ENCODE assay signal across 9 cellular contexts in genomic region chr16:29290631-29291247, GRCh38.
A peak's percentile ranks its signal among the peaks of the same experiment; 100 is the strongest.
DNase-seq lines count a peak whose midpoint lies in the region; ATAC-seq, FAIRE-seq and TF ChIP-seq lines count a peak whose summit lies in the region.
"Had no signal": no experiment of that assay in that cellular context is flagged by ENCODE, and none has a peak within 500 bp of the region (broad histone marks: within the 10 kb centered on the region; RNA-seq: fewer than 3 reads in every experiment).

No MANE protein-coding gene starts in this region.

- H3K4me3 Mint-ChIP-seq in activated B cell treated with CpG ODN at 0.5 μM for 24 hours: peak overlapping the region; percentile 67
- peak overlapping the region; percentile 45 for H3K4me3 Mint-ChIP-seq in central memory CD8-positive, alpha-beta T cell

- peak; percentile 96 for FAIRE-seq in HTR-8/SVneo (lab: Jason Lieb, UNC)

- peak overlapping the region; percentile 63 for H3K27ac ChIP-seq in C4-2B
- H3K27ac ChIP-seq: KMS-11 had no signal

- intact Hi-C loops in activated B cell treated with CpG ODN at 0.5 μM for 24 hours (cut with micrococcal nuclease): no loop called here

- DNase-seq in HTR-8/SVneo (ENCODE audit: insufficient read length, low spot score) (peak; percentile 88), activated B cell treated with CpG ODN at 0.5 μM for 24 hours (peak; percentile 58), kidney glomerular epithelial cell (lab: John Stamatoyannopoulos, UW) (peak; percentile 88), NCI-H82 treated with DMSO at 0.1 percent for 48 hours (lab: John Stamatoyannopoulos, UW; ENCODE audit: unreplicated experiment) (no peak)
- DNase-seq in central memory CD8-positive, alpha-beta T cell (ENCODE audit: low spot score in 2 of 2): peak; percentile 34 to 35
- DNase-seq in stimulated activated CD4-positive, alpha-beta T cell treated with anti-CD3 and anti-CD28 coated beads, Interleukin-1b, Interleukin-23, amount 100 ng/mL, for 24 hours (ENCODE audit: low read depth in 4 of 4, low spot score in 1 of 4): peak; percentile 2 to 41 (median 22)

- POLR2A ChIA-PET in activated B cell treated with CpG ODN at 0.5 μM for 24 hours (lab: Charles Lee): no interaction called here

- TF ChIP-seq CTCF in C4-2B (conservative IDR thresholded peaks at IDR 0.05) (no peak), activated B cell treated with CpG ODN at 0.5 μM for 24 hours (IDR thresholded peaks at IDR 0.05) (no peak)

- H3K27ac Mint-ChIP-seq in activated B cell treated with CpG ODN at 0.5 μM for 24 hours: peak overlapping the region; percentile 61
- peak overlapping the region; percentile 32 for H3K27ac Mint-ChIP-seq in central memory CD8-positive, alpha-beta T cell (ENCODE audit: low read depth)

- H3K9me3 Mint-ChIP-seq in activated B cell treated with CpG ODN at 0.5 μM for 24 hours: no peaks in the 10 kb centered on the region
- no peaks in the 10 kb centered on the region for H3K9me3 Mint-ChIP-seq in central memory CD8-positive, alpha-beta T cell

- H3K36me3 Mint-ChIP-seq in activated B cell treated with CpG ODN at 0.5 μM for 24 hours (ENCODE audit: low read depth): no peaks in the 10 kb centered on the region
- no peaks in the 10 kb centered on the region for H3K36me3 Mint-ChIP-seq in central memory CD8-positive, alpha-beta T cell (ENCODE audit: insufficient read depth)

- CTCF ChIA-PET in activated B cell treated with CpG ODN at 0.5 μM for 24 hours (lab: Charles Lee): no interaction called here

- peaks cover 16% of the 10 kb centered on the region for H3K4me1 Mint-ChIP-seq in activated B cell treated with CpG ODN at 0.5 μM for 24 hours
- peaks cover 16% of the 10 kb centered on the region for H3K4me1 Mint-ChIP-seq in central memory CD8-positive, alpha-beta T cell

- no peaks in the 10 kb centered on the region for H3K27me3 Mint-ChIP-seq in activated B cell treated with CpG ODN at 0.5 μM for 24 hours
- no peaks in the 10 kb centered on the region for H3K27me3 Mint-ChIP-seq in central memory CD8-positive, alpha-beta T cell

- peak; percentile 48 for ATAC-seq in GM21360 (IDR thresholded peaks at IDR 0.05; ENCODE audit: unreplicated experiment)
- ATAC-seq in activated B cell treated with CpG ODN at 0.5 μM for 24 hours (ENCODE audit: low read depth): peak; percentile 92
- peak; percentile 83 for ATAC-seq in central memory CD8-positive, alpha-beta T cell (replicated peaks; ENCODE audit: extremely low read depth, poor library complexity, severe bottlenecking)
